ENCODE assay signal across 1 cellular context in genomic region chr20:9031951-9032350, GRCh38.
TF ChIP-seq lines count a peak whose summit lies in the region.

No MANE protein-coding gene starts in this region.

TF ChIP-seq in H1, 55 proteins besides CTCF, POLR2A, EP300 and RAD21:
- no peak for TF ChIP-seq E2F6 (IDR thresholded peaks at IDR 0.05)
- TF ChIP-seq TAF1 (IDR thresholded peaks at IDR 0.05; ENCODE audit: low read depth, low read length), result no peak
- no peak for TF ChIP-seq SIX5 (IDR thresholded peaks at IDR 0.05; ENCODE audit: low read depth, low read length)
- no peak for TF ChIP-seq BRCA1 (IDR thresholded peaks at IDR 0.05; ENCODE audit: low read depth, low read length)
- no peak for TF ChIP-seq KDM1A (IDR thresholded peaks at IDR 0.05; ENCODE audit: borderline replicate concordance, low read length)
- no peak for TF ChIP-seq CBX5 (IDR thresholded peaks at IDR 0.05; ENCODE audit: low read depth, low read length)
- TF ChIP-seq RFX5 (IDR thresholded peaks at IDR 0.05; ENCODE audit: borderline replicate concordance, low read depth, low read length), result no peak
- TF ChIP-seq SP4 (IDR thresholded peaks at IDR 0.05; ENCODE audit: low read length), result no peak
- TF ChIP-seq TBP (IDR thresholded peaks at IDR 0.05; ENCODE audit: low read depth, low read length), result no peak
- no peak for TF ChIP-seq ASH2L (IDR thresholded peaks at IDR 0.05; ENCODE audit: low read length)
- TF ChIP-seq MAX (IDR thresholded peaks at IDR 0.05), result no peak
- no peak for TF ChIP-seq TAF7 (optimal IDR thresholded peaks at IDR 0.05; ENCODE audit: borderline replicate concordance, low read depth, low read length)
- TF ChIP-seq SAP30 (IDR thresholded peaks at IDR 0.05; ENCODE audit: insufficient read depth, insufficient replicate concordance, low read length), result no peak
- TF ChIP-seq CBX8 (IDR thresholded peaks at IDR 0.05; ENCODE audit: borderline replicate concordance, low read depth, low read length), result no peak
